In the genomic region with DNA sequence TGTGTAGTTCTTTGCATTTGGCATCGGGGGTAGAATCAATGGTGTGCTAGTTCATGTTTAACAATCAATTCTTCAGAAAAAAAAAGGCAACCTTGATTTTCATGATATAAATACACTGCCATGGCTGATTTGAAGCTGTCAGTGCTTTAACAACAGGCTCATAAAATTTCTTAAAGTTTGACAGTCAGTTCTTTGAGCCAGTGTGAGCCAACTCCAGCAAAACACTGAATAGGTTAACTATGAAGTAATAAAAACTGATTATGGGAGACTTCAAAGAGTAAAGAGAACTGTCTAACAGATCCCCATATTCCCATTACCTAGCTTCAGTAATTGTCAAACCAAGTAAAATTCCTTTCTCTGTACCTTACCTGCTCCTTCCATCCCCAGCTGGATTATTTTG, we compare ENCODE assay signal across 16 cellular contexts.
A peak's percentile ranks its signal among the peaks of the same experiment; 100 is the strongest.
DNase-seq lines count a peak whose midpoint lies in the region; ATAC-seq and TF ChIP-seq lines count a peak whose summit lies in the region.
"Had no signal": no experiment of that assay in that cellular context is flagged by ENCODE, and none has a peak within 500 bp of the region (broad histone marks: within the 10 kb centered on the region; RNA-seq: fewer than 3 reads in every experiment).

No MANE protein-coding gene starts in this region.

- H3K9me3 Mint-ChIP-seq in progenitor cell of endocrine pancreas (ENCODE audit: low read depth): no peaks in the 10 kb centered on the region
- peaks cover 3% of the 10 kb centered on the region for H3K9me3 Mint-ChIP-seq in activated naive CD8-positive, alpha-beta T cell treated with anti-CD3 and anti-CD28 coated beads, Interleukin-2, amount 50 U/mL, for 24 hours

- peak overlapping the region; percentile 81 for H2AFZ ChIP-seq in OCI-LY7 (ENCODE audit: low read length)

- no peaks in the 10 kb centered on the region for H4K20me1 ChIP-seq in BLaER1 treated with 17β-estradiol and CSF1 and Interleukin-3, amounts not matched to agents 10 nM and 100 nM
- H4K20me1 ChIP-seq in OCI-LY7 (ENCODE audit: insufficient read depth, low read length): no peaks in the 10 kb centered on the region

- H3K9ac ChIP-seq in BLaER1 treated with 17β-estradiol and CSF1 and Interleukin-3, amounts not matched to agents 10 nM and 100 nM: no peak overlapping the region

- peak overlapping the region; percentile 57 for H3K27ac Mint-ChIP-seq in progenitor cell of endocrine pancreas
- no peak overlapping the region for H3K27ac Mint-ChIP-seq in activated naive CD8-positive, alpha-beta T cell treated with anti-CD3 and anti-CD28 coated beads, Interleukin-2, amount 50 U/mL, for 24 hours
- H3K27ac Mint-ChIP-seq: CD4-positive, alpha-beta memory T cell had no signal

- peak; percentile 97 for ATAC-seq in left colon
- no peak for ATAC-seq in HG02623 (IDR thresholded peaks at IDR 0.05; ENCODE audit: unreplicated experiment)
- no peak for ATAC-seq in HG03439 (IDR thresholded peaks at IDR 0.05; ENCODE audit: unreplicated experiment)
- no peak for ATAC-seq in activated naive CD8-positive, alpha-beta T cell treated with anti-CD3 and anti-CD28 coated beads, Interleukin-2, amount 50 U/mL, for 24 hours
- ATAC-seq: K562 had no signal

- peak overlapping the region in 7 of 11 experiments; percentile 18 to 83 (median 75); a peak in 11 of 22 replicates for H3K4me2 ChIP-seq in BLaER1 treated with 17β-estradiol and CSF1 and Interleukin-3, amounts not matched to agents 10 nM and 100 nM
- no peak overlapping the region for H3K4me2 ChIP-seq in OCI-LY7 (ENCODE audit: low read length)

- peaks cover 28 to 82% (median 62%) of the 10 kb centered on the region in 10 experiments for H3K4me1 ChIP-seq in BLaER1 treated with 17β-estradiol and CSF1 and Interleukin-3, amounts not matched to agents 10 nM and 100 nM
- H3K4me1 ChIP-seq in OCI-LY7 (ENCODE audit: insufficient read depth, low read length, poor library complexity, severe bottlenecking): peaks cover 58% of the 10 kb centered on the region
- H3K4me1 ChIP-seq: HAP-1 had no signal

- DNase-seq in OCI-LY7 (ENCODE audit: low spot score) (no peak), left colon (no peak), progenitor cell of endocrine pancreas (ENCODE audit: low spot score, unreplicated experiment) (no peak), COLO668 (lab: John Stamatoyannopoulos, UW; ENCODE audit: unreplicated experiment) (no peak)
- DNase-seq in activated naive CD8-positive, alpha-beta T cell treated with anti-CD3 and anti-CD28 coated beads, Interleukin-2, amount 50 U/mL, for 24 hours: no peak
- DNase-seq: ACHN; CD4-positive, alpha-beta memory T cell; COR-L47; EL had no signal

- H3K9me3 ChIP-seq in BLaER1 treated with 17β-estradiol and CSF1 and Interleukin-3, amounts not matched to agents 10 nM and 100 nM (replicated peaks in 1 of 11): peaks cover 6 to 35% (median 15%) of the 10 kb centered on the region in 11 experiments; a peak in 18 of 22 replicates
- peaks cover 36% of the 10 kb centered on the region; the same call in 1 of the 2 replicates for H3K9me3 ChIP-seq in OCI-LY7 (ENCODE audit: low read length)
- H3K9me3 ChIP-seq: HAP-1 had no signal

- no TSS peak for BruUV-seq in OCI-LY7 (replicated peaks; lab: Mats Ljungman, UMichigan)

- H3K27ac ChIP-seq in BLaER1 treated with 17β-estradiol and CSF1 and Interleukin-3, amounts not matched to agents 10 nM and 100 nM: no peak overlapping the region
- H3K27ac ChIP-seq in OCI-LY7 (ENCODE audit: low read depth, low read length, poor library complexity, severe bottlenecking): peak overlapping the region; percentile 99
- H3K27ac ChIP-seq: C4-2B, HL-60 had no signal

- H3K79me2 ChIP-seq in OCI-LY7 (ENCODE audit: insufficient read depth, low read depth, low read length): no peaks in the 10 kb centered on the region

- CTCF ChIA-PET in OCI-LY7 (lab: Charles Lee; ENCODE audit: unreplicated experiment): no interaction called here

- H3K27me3 Mint-ChIP-seq in progenitor cell of endocrine pancreas: no peaks in the 10 kb centered on the region
- no peaks in the 10 kb centered on the region for H3K27me3 Mint-ChIP-seq in activated naive CD8-positive, alpha-beta T cell treated with anti-CD3 and anti-CD28 coated beads, Interleukin-2, amount 50 U/mL, for 24 hours

- H3K27me3 ChIP-seq in BLaER1 treated with 17β-estradiol and CSF1 and Interleukin-3, amounts not matched to agents 10 nM and 100 nM: no peaks in the 10 kb centered on the region

- H3K4me1 Mint-ChIP-seq in progenitor cell of endocrine pancreas (ENCODE audit: low read depth): peaks cover 8% of the 10 kb centered on the region
- no peaks in the 10 kb centered on the region for H3K4me1 Mint-ChIP-seq in activated naive CD8-positive, alpha-beta T cell treated with anti-CD3 and anti-CD28 coated beads, Interleukin-2, amount 50 U/mL, for 24 hours
- H3K4me1 Mint-ChIP-seq: CD4-positive, alpha-beta memory T cell had no signal

- TF ChIP-seq CTCF in OCI-LY7 (conservative IDR thresholded peaks at IDR 0.05; ENCODE audit: low read length): no peak
- TF ChIP-seq CTCF in progenitor cell of endocrine pancreas (IDR thresholded peaks at IDR 0.05; ENCODE audit: unreplicated experiment): no peak

- H3K9me2 ChIP-seq in OCI-LY7 (ENCODE audit: insufficient read depth, low read length): no peaks in the 10 kb centered on the region

- no peak overlapping the region for H3K4me3 Mint-ChIP-seq in progenitor cell of endocrine pancreas (ENCODE audit: low read depth)
- H3K4me3 Mint-ChIP-seq in activated naive CD8-positive, alpha-beta T cell treated with anti-CD3 and anti-CD28 coated beads, Interleukin-2, amount 50 U/mL, for 24 hours: no peak overlapping the region
- H3K4me3 Mint-ChIP-seq: CD4-positive, alpha-beta memory T cell had no signal

- POLR2A ChIA-PET in OCI-LY7 (lab: Charles Lee): interaction anchor here (0.7 to 1.1 kb wide), 3 partner anchors 8 to 23 kb away, joined by 3 to 6 read pairs (median 3); no protein-coding TSS in a partner anchor

- H3K4me3 ChIP-seq in BLaER1 treated with 17β-estradiol and CSF1 and Interleukin-3, amounts not matched to agents 10 nM and 100 nM: no peak overlapping the region
- no peak overlapping the region for H3K4me3 ChIP-seq in OCI-LY7 (ENCODE audit: low read depth, low read length, poor library complexity, severe bottlenecking)
- H3K4me3 ChIP-seq: HAP-1, K562 had no signal

- no peaks in the 10 kb centered on the region for H3K36me3 Mint-ChIP-seq in progenitor cell of endocrine pancreas (ENCODE audit: insufficient read depth)
- no peaks in the 10 kb centered on the region for H3K36me3 Mint-ChIP-seq in activated naive CD8-positive, alpha-beta T cell treated with anti-CD3 and anti-CD28 coated beads, Interleukin-2, amount 50 U/mL, for 24 hours (ENCODE audit: low read depth)
- H3K36me3 Mint-ChIP-seq: CD4-positive, alpha-beta memory T cell had no signal

- intact Hi-C loops in OCI-LY7 (cut with micrococcal nuclease; ENCODE audit: unreplicated experiment) (loop anchor here (5.0 kb wide), 2 partner anchors 116 to 214 kb away; no protein-coding TSS in a partner anchor), left colon (cut with DNase I, micrococcal nuclease) (no loop called here)

- peaks cover 0 to 6% (median 0%) of the 10 kb centered on the region in 11 experiments; a peak in 1 of 22 replicates for H3K36me3 ChIP-seq in BLaER1 treated with 17β-estradiol and CSF1 and Interleukin-3, amounts not matched to agents 10 nM and 100 nM
- peaks cover 39% of the 10 kb centered on the region for H3K36me3 ChIP-seq in OCI-LY7 (ENCODE audit: insufficient read depth, low read length)
- H3K36me3 ChIP-seq: HAP-1 had no signal
